ENCODE assay signal across 11 cellular contexts in genomic region chr19:49056902-49057596, GRCh38. TPM values are rescaled to one million over a fixed set of nuclear protein-coding genes. Genes with fewer than 3 reads are reported as not detected.
DNase-seq lines count a peak whose midpoint lies in the region; ATAC-seq, FAIRE-seq and TF ChIP-seq lines count a peak whose summit lies in the region.
"Not testable (repeated sequence)": the region's sequence is repeated elsewhere in the genome, so short reads cannot be mapped to it uniquely, and the experiment has no call there.
"Had no signal": no experiment of that assay in that cellular context is flagged by ENCODE, and none has a peak within 500 bp of the region (broad histone marks: within the 10 kb centered on the region; RNA-seq: fewer than 3 reads in every experiment).

No MANE protein-coding gene starts in this region.

- TF ChIP-seq RAD21 in neural cell (conservative IDR thresholded peaks at IDR 0.05), result not testable (repeated sequence)

- peak overlapping the region; percentile 81 for H3K27ac Mint-ChIP-seq in HFFc6
- not testable (repeated sequence) for H3K27ac Mint-ChIP-seq in activated CD4-positive, alpha-beta T cell treated with anti-CD3 and anti-CD28 coated beads for 36 hours
- H3K27ac Mint-ChIP-seq in stimulated activated naive B cell treated with anti-CD40 and anti-IgM and Interleukin-4, amounts not matched to agents 10 μg/mL and 1 μg/mL and 100 μg/mL, for 72 hours, result peak overlapping the region; percentile 16

- WGBS in body of pancreas, 2 donors, result 8 to 17% methylated on average over 18 to 34 of the region's 34 CpGs
- 7% methylated on average over 19 of the region's 34 CpGs for WGBS in esophagus muscularis mucosa

- peak overlapping the region; percentile 95 for H3K4me2 ChIP-seq in keratinocyte (ENCODE audit: control insufficient read depth, extremely low read depth, insufficient read depth, low read depth, low read length)
- H3K4me2 ChIP-seq in neural cell (ENCODE audit: low read length), result not testable (repeated sequence)

- peaks cover 28% of the 10 kb centered on the region for H3K4me1 Mint-ChIP-seq in HFFc6 (ENCODE audit: low read depth)
- H3K4me1 Mint-ChIP-seq in activated CD4-positive, alpha-beta T cell treated with anti-CD3 and anti-CD28 coated beads for 36 hours, result peaks cover 20% of the 10 kb centered on the region
- peaks cover 24 to 33% of the 10 kb centered on the region in 2 donors for H3K4me1 Mint-ChIP-seq in stimulated activated naive B cell treated with anti-CD40 and anti-IgM and Interleukin-4, amounts not matched to agents 10 μg/mL and 1 μg/mL and 100 μg/mL, for 72 hours

- dilution Hi-C loops in keratinocyte (cut with MboI; ENCODE audit: extremely low pct_ligation_motif_present, low sequenced_read_pairs), result not testable (repeated sequence)

- H3K4me1 ChIP-seq in body of pancreas (peaks cover 25% of the 10 kb centered on the region), esophagus muscularis mucosa (peaks cover 16 to 27% (median 25%) of the 10 kb centered on the region in 4 donors), keratinocyte (ENCODE audit: control insufficient read depth, extremely low read depth, insufficient read depth, low read length) (peaks cover 14% of the 10 kb centered on the region)

- FAIRE-seq in keratinocyte (lab: Jason Lieb, UNC), result peak; percentile 61

- peak overlapping the region; percentile 79 for H3K9ac ChIP-seq in keratinocyte (ENCODE audit: control insufficient read depth, extremely low read depth, insufficient read depth, low read length)
- H3K9ac ChIP-seq in neural cell (ENCODE audit: low read length), result not testable (repeated sequence)

- not testable (repeated sequence) for DNase-seq in AG09309 (ENCODE audit: low read depth); HFFc6; activated CD4-positive, alpha-beta T cell treated with anti-CD3 and anti-CD28 coated beads for 36 hours; body of pancreas; esophagus muscularis mucosa (ENCODE audit: extremely low spot score); keratinocyte (ENCODE audit: low read depth, low spot score); stimulated activated naive B cell treated with anti-CD40 and anti-IgM and Interleukin-4, amounts not matched to agents 10 μg/mL and 1 μg/mL and 100 μg/mL, for 72 hours

- POLR2A ChIA-PET in activated CD4-positive, alpha-beta T cell treated with anti-CD3 and anti-CD28 coated beads for 36 hours (lab: Charles Lee), result interaction anchor here (0.6 to 0.7 kb wide), 2 partner anchors 291 to 305 kb away, joined by 3 to 4 read pairs; no protein-coding TSS in a partner anchor

- CTCF ChIA-PET in activated CD4-positive, alpha-beta T cell treated with anti-CD3 and anti-CD28 coated beads for 36 hours (lab: Charles Lee), result interaction anchor here (0.9 to 1.6 kb wide), 5 partner anchors 8 to 64 kb away, joined by 3 to 11 read pairs (median 3); partner anchors contain the start of genes GYS1, NTF4 and RUVBL2

- not testable (repeated sequence) for H3K9me2 ChIP-seq in neural cell (ENCODE audit: insufficient read depth, low read length)

- not testable (repeated sequence) for TF ChIP-seq CTCF in AG09309 (IDR thresholded peaks at IDR 0.05; ENCODE audit: control insufficient read depth, insufficient read depth, low read depth, low read length, missing control alignments); body of pancreas (IDR thresholded peaks at IDR 0.05); esophagus muscularis mucosa (IDR thresholded peaks at IDR 0.05); keratinocyte (optimal IDR thresholded peaks at IDR 0.05 in 1 of 3, IDR thresholded peaks at IDR 0.05 in 1 of 3, conservative IDR thresholded peaks at IDR 0.05 in 1 of 3; ENCODE audit: extremely low read depth in 1 of 3, insufficient read depth in 2 of 3, low read length in 3 of 3); neural cell (IDR thresholded peaks at IDR 0.05; ENCODE audit: poor library complexity, severe bottlenecking)
- TF ChIP-seq CTCF in HFFc6 (IDR thresholded peaks at IDR 0.05), result peak; percentile 16; the same call in 1 of the 2 replicates

- not testable (repeated sequence) for H3F3A ChIP-seq in neural cell (ENCODE audit: insufficient read depth, low read length, poor library complexity, severe bottlenecking)

- intact Hi-C loops in activated CD4-positive, alpha-beta T cell treated with anti-CD3 and anti-CD28 coated beads for 36 hours (cut with DNase I, micrococcal nuclease), result loop anchor here in 1 of 2 experiments (2.0 to 5.0 kb wide), 2 partner anchors 58 to 95 kb away; partner anchors contain the start of gene LIN7B
- intact Hi-C loops in body of pancreas (cut with DNase I); esophagus muscularis mucosa (cut with DNase I): not testable (repeated sequence)

- peak; percentile 8 for ATAC-seq in activated CD4-positive, alpha-beta T cell treated with anti-CD3 and anti-CD28 coated beads for 36 hours
- ATAC-seq in body of pancreas, result peak; percentile 28
- not testable (repeated sequence) for ATAC-seq in stimulated activated naive B cell treated with anti-CD40 and anti-IgM and Interleukin-4, amounts not matched to agents 10 μg/mL and 1 μg/mL and 100 μg/mL, for 72 hours (replicated peaks)

- peak overlapping the region; percentile 54 for H3K4me3 ChIP-seq in AG09309 (ENCODE audit: control insufficient read depth, low read depth, low read length)
- not testable (repeated sequence) for H3K4me3 ChIP-seq in body of pancreas
- peak overlapping the region; percentile 53 to 63 (median 60) for H3K4me3 ChIP-seq in esophagus muscularis mucosa
- H3K4me3 ChIP-seq in keratinocyte (ENCODE audit: control insufficient read depth in 2 of 3, extremely low read depth in 1 of 3, insufficient read depth in 2 of 3, low read depth in 1 of 3, low read length in 3 of 3), result peak overlapping the region; percentile 52 to 79 (median 68)
- peak overlapping the region; percentile 58 for H3K4me3 ChIP-seq in neural cell (ENCODE audit: low read length)

- peak overlapping the region; percentile 41 for H2AFZ ChIP-seq in keratinocyte (ENCODE audit: control insufficient read depth, low read length)
- not testable (repeated sequence) for H2AFZ ChIP-seq in neural cell (ENCODE audit: low read depth, low read length)

- TF ChIP-seq EP300 in esophagus muscularis mucosa (IDR thresholded peaks at IDR 0.05); neural cell (conservative IDR thresholded peaks at IDR 0.05; ENCODE audit: poor library complexity, severe bottlenecking): not testable (repeated sequence)

- not testable (repeated sequence) for H3K27me3 Mint-ChIP-seq in HFFc6 (ENCODE audit: insufficient read depth)
- peaks cover 35% of the 10 kb centered on the region for H3K27me3 Mint-ChIP-seq in activated CD4-positive, alpha-beta T cell treated with anti-CD3 and anti-CD28 coated beads for 36 hours
- peaks cover 56 to 75% of the 10 kb centered on the region in 2 donors for H3K27me3 Mint-ChIP-seq in stimulated activated naive B cell treated with anti-CD40 and anti-IgM and Interleukin-4, amounts not matched to agents 10 μg/mL and 1 μg/mL and 100 μg/mL, for 72 hours

- peak overlapping the region; percentile 90 for H3K4me3 Mint-ChIP-seq in HFFc6
- H3K4me3 Mint-ChIP-seq in activated CD4-positive, alpha-beta T cell treated with anti-CD3 and anti-CD28 coated beads for 36 hours, result peak overlapping the region; percentile 56
- peak overlapping the region; percentile 78 to 86 for H3K4me3 Mint-ChIP-seq in stimulated activated naive B cell treated with anti-CD40 and anti-IgM and Interleukin-4, amounts not matched to agents 10 μg/mL and 1 μg/mL and 100 μg/mL, for 72 hours

- not testable (repeated sequence) for H3K36me3 ChIP-seq in body of pancreas (replicated peaks in 1 of 2; ENCODE audit: insufficient read depth in 1 of 2, low read depth in 2 of 2); esophagus muscularis mucosa; keratinocyte (ENCODE audit: control insufficient read depth in 2 of 2, extremely low read depth in 1 of 2, insufficient read depth in 2 of 2, low read length in 2 of 2); neural cell (ENCODE audit: insufficient read depth, low read length)

- not testable (repeated sequence) for H3K79me2 ChIP-seq in keratinocyte (ENCODE audit: control insufficient read depth, insufficient read depth, low read length); neural cell (replicated peaks; ENCODE audit: insufficient read depth, low read length)

- not testable (repeated sequence) for H3K9me3 Mint-ChIP-seq in HFFc6; activated CD4-positive, alpha-beta T cell treated with anti-CD3 and anti-CD28 coated beads for 36 hours (ENCODE audit: low read depth); stimulated activated naive B cell treated with anti-CD40 and anti-IgM and Interleukin-4, amounts not matched to agents 10 μg/mL and 1 μg/mL and 100 μg/mL, for 72 hours

- H3K9me3 ChIP-seq in body of pancreas; esophagus muscularis mucosa; keratinocyte (ENCODE audit: control insufficient read depth, low read depth, low read length); neural cell (ENCODE audit: low read length): not testable (repeated sequence)

- not testable (repeated sequence) for H3K9me1 ChIP-seq in keratinocyte (ENCODE audit: control insufficient read depth, extremely low read depth, insufficient read depth, low read length)

- H4K20me1 ChIP-seq in keratinocyte (ENCODE audit: control insufficient read depth, extremely low read depth, insufficient read depth, low read length); neural cell (ENCODE audit: insufficient read depth): not testable (repeated sequence)

- H3K36me3 Mint-ChIP-seq in HFFc6 (ENCODE audit: low read depth), result peaks cover 10% of the 10 kb centered on the region
- not testable (repeated sequence) for H3K36me3 Mint-ChIP-seq in activated CD4-positive, alpha-beta T cell treated with anti-CD3 and anti-CD28 coated beads for 36 hours (ENCODE audit: low read depth); stimulated activated naive B cell treated with anti-CD40 and anti-IgM and Interleukin-4, amounts not matched to agents 10 μg/mL and 1 μg/mL and 100 μg/mL, for 72 hours

- not testable (repeated sequence) for TF ChIP-seq POLR2A in body of pancreas (IDR thresholded peaks at IDR 0.05); esophagus muscularis mucosa (IDR thresholded peaks at IDR 0.05; ENCODE audit: low read depth)

- H3K27ac ChIP-seq in body of pancreas; esophagus muscularis mucosa (replicated peaks in 1 of 4); neural cell (ENCODE audit: low read length): not testable (repeated sequence)
- H3K27ac ChIP-seq in keratinocyte (ENCODE audit: control insufficient read depth, insufficient read depth, low read length), result peak overlapping the region; percentile 40

- H3K27me3 ChIP-seq in body of pancreas, result peaks cover 3 to 14% of the 10 kb centered on the region in 2 donors
- peaks cover 0 to 44% (median 9%) of the 10 kb centered on the region in 4 donors for H3K27me3 ChIP-seq in esophagus muscularis mucosa
- H3K27me3 ChIP-seq in keratinocyte (ENCODE audit: control insufficient read depth, extremely low read depth, insufficient read depth, low read length), result not testable (repeated sequence)
- H3K27me3 ChIP-seq in neural cell (ENCODE audit: insufficient read depth, low read depth, low read length), result peaks cover 32% of the 10 kb centered on the region

RNA-seq across cellular contexts. Expression of gene CGB7, which starts 0.5 kb away (rescaled TPM):
- total RNA-seq in HFFc6 (2021; fragmentation: NEBNext Ultra II Directional; extraction: Animal tissue kit (Norgen Biotek cat#: 25700)), result 1 to 10 TPM in 4 of 6 experiments, under 1 TPM in 2; 0.36 to 2.2 (median 2.1) TPM
- total RNA-seq in activated CD4-positive, alpha-beta T cell treated with anti-CD3 and anti-CD28 coated beads for 36 hours, result under 1 TPM in 1 of 2 experiments, not detected in 1; 0.40 TPM
- total RNA-seq in body of pancreas (not detected), esophagus muscularis mucosa (not detected)
- polyA plus RNA-seq in keratinocyte (0.92 to 4.1 TPM (median 1.2 TPM) in 3 replicates), neural cell (not detected in 2 replicates)
- polyA plus RNA-seq in keratinocyte (2011; ENCODE audit: low read depth), result 0.31 TPM
- polyA plus RNA-seq in keratinocyte (2011; cell fraction: cytosol; rRNA removed), result 0.98 and 2.2 TPM in 2 replicates
- polyA plus RNA-seq in keratinocyte (2011; cell fraction: nucleus; rRNA removed), result 9.4 and 16.8 TPM in 2 replicates
- 1.5 and 4.0 TPM in 2 replicates for polyA plus RNA-seq in keratinocyte (2012; ENCODE audit: low replicate concordance)
- polyA minus RNA-seq in keratinocyte (0.70 to 4.3 TPM (median 1.9 TPM) in 3 replicates), neural cell (not detected in 2 replicates)
- polyA minus RNA-seq in keratinocyte (2011; cell fraction: cytosol; rRNA and poly(A)+ RNA removed), result not detected
- 1.7 and 2.8 TPM in 2 replicates for polyA minus RNA-seq in keratinocyte (2011; cell fraction: nucleus; rRNA and poly(A)+ RNA removed)
- total RNA-seq: activated CD8-positive, alpha-beta memory T cell treated with anti-CD3 and anti-CD28 coated beads for 36 hours; frontal cortex; T-helper 2 cell treated with Interferon-gamma antibody and Interleukin-4, amounts not matched to agents 100 ng/mL and 5 ng/mL, for 36 hours had no signal

RNA-seq across cellular contexts. Expression of gene NTF4, which starts 7.6 kb away (rescaled TPM):
- 1 to 10 TPM in 2 of 6 experiments, under 1 TPM in 2, not detected in 2; 0.82 to 1.5 (median 1.1) TPM for total RNA-seq in HFFc6 (2021; fragmentation: NEBNext Ultra II Directional; extraction: Animal tissue kit (Norgen Biotek cat#: 25700))
- total RNA-seq in activated CD4-positive, alpha-beta T cell treated with anti-CD3 and anti-CD28 coated beads for 36 hours, result not detected
- total RNA-seq in body of pancreas (not detected), esophagus muscularis mucosa (not detected)
- polyA plus RNA-seq in keratinocyte (5.5 to 14.4 TPM (median 8.3 TPM) in 3 replicates), neural cell (not detected in 2 replicates)
- polyA plus RNA-seq in keratinocyte (2011; ENCODE audit: low read depth), result 3.4 TPM
- polyA plus RNA-seq in keratinocyte (2011; cell fraction: cytosol; rRNA removed), result 3.0 and 7.6 TPM in 2 replicates
- 30.4 and 35.8 TPM in 2 replicates for polyA plus RNA-seq in keratinocyte (2011; cell fraction: nucleus; rRNA removed)
- 9.6 and 11.8 TPM in 2 replicates for polyA plus RNA-seq in keratinocyte (2012; ENCODE audit: low replicate concordance)
- polyA minus RNA-seq in keratinocyte (1.5 to 3.2 TPM (median 2.5 TPM) in 3 replicates), neural cell (not detected in 2 replicates)
- not detected for polyA minus RNA-seq in keratinocyte (2011; cell fraction: cytosol; rRNA and poly(A)+ RNA removed)
- polyA minus RNA-seq in keratinocyte (2011; cell fraction: nucleus; rRNA and poly(A)+ RNA removed), result 2.0 and 6.3 TPM in 2 replicates
- total RNA-seq: activated CD8-positive, alpha-beta memory T cell treated with anti-CD3 and anti-CD28 coated beads for 36 hours; frontal cortex; T-helper 2 cell treated with Interferon-gamma antibody and Interleukin-4, amounts not matched to agents 100 ng/mL and 5 ng/mL, for 36 hours had no signal

RNA-seq across cellular contexts. Expression of gene CGB8, which starts 8.1 kb away (rescaled TPM):
- total RNA-seq in HFFc6 (2021; fragmentation: NEBNext Ultra II Directional; extraction: Animal tissue kit (Norgen Biotek cat#: 25700)), result 1 to 10 TPM in 4 of 6 experiments, under 1 TPM in 1, not detected in 1; 0.83 to 3.8 (median 3.7) TPM
- not detected for total RNA-seq in activated CD4-positive, alpha-beta T cell treated with anti-CD3 and anti-CD28 coated beads for 36 hours
- total RNA-seq in body of pancreas (not detected), esophagus muscularis mucosa (not detected)
- polyA plus RNA-seq in keratinocyte (not detected in 3 replicates), neural cell (not detected in 2 replicates)
- not detected for polyA plus RNA-seq in keratinocyte (2011; ENCODE audit: low read depth)
- polyA plus RNA-seq in keratinocyte (2011; cell fraction: cytosol; rRNA removed), result not detected in 2 replicates
- 0.53 and 0.55 TPM in 2 replicates for polyA plus RNA-seq in keratinocyte (2011; cell fraction: nucleus; rRNA removed)
- polyA plus RNA-seq in keratinocyte (2012; ENCODE audit: low replicate concordance), result not detected in 2 replicates
- polyA minus RNA-seq in keratinocyte (not detected in 3 replicates), neural cell (not detected in 2 replicates)
- polyA minus RNA-seq in keratinocyte (2011; cell fraction: cytosol; rRNA and poly(A)+ RNA removed), result not detected
- not detected in 2 replicates for polyA minus RNA-seq in keratinocyte (2011; cell fraction: nucleus; rRNA and poly(A)+ RNA removed)
- total RNA-seq: activated CD8-positive, alpha-beta memory T cell treated with anti-CD3 and anti-CD28 coated beads for 36 hours; frontal cortex; T-helper 2 cell treated with Interferon-gamma antibody and Interleukin-4, amounts not matched to agents 100 ng/mL and 5 ng/mL, for 36 hours had no signal

RNA-seq across cellular contexts. Expression of gene CGB5, which starts 13.4 kb away (rescaled TPM):
- under 1 TPM in 2 of 6 experiments, not detected in 4; 0.23 to 0.75 TPM for total RNA-seq in HFFc6 (2021; fragmentation: NEBNext Ultra II Directional; extraction: Animal tissue kit (Norgen Biotek cat#: 25700))
- not detected for total RNA-seq in activated CD4-positive, alpha-beta T cell treated with anti-CD3 and anti-CD28 coated beads for 36 hours
- total RNA-seq in body of pancreas (not detected), esophagus muscularis mucosa (not detected)
- polyA plus RNA-seq in keratinocyte (0.20 to 0.24 TPM (median 0.21 TPM) in 3 replicates), neural cell (not detected in 2 replicates)
- not detected for polyA plus RNA-seq in keratinocyte (2011; ENCODE audit: low read depth)
- 0.49 TPM in 1 of 2 replicates, not detected in the other for polyA plus RNA-seq in keratinocyte (2011; cell fraction: cytosol; rRNA removed)
- 1.9 and 2.3 TPM in 2 replicates for polyA plus RNA-seq in keratinocyte (2011; cell fraction: nucleus; rRNA removed)
- 0.39 and 0.41 TPM in 2 replicates for polyA plus RNA-seq in keratinocyte (2012; ENCODE audit: low replicate concordance)
- polyA minus RNA-seq in keratinocyte (not detected in 3 replicates), neural cell (not detected in 2 replicates)
- polyA minus RNA-seq in keratinocyte (2011; cell fraction: cytosol; rRNA and poly(A)+ RNA removed), result not detected
- polyA minus RNA-seq in keratinocyte (2011; cell fraction: nucleus; rRNA and poly(A)+ RNA removed), result not detected in 2 replicates
- total RNA-seq: activated CD8-positive, alpha-beta memory T cell treated with anti-CD3 and anti-CD28 coated beads for 36 hours; frontal cortex; T-helper 2 cell treated with Interferon-gamma antibody and Interleukin-4, amounts not matched to agents 100 ng/mL and 5 ng/mL, for 36 hours had no signal

RNA-seq across cellular contexts. Expression of gene KCNA7, which starts 15.4 kb away (rescaled TPM):
- total RNA-seq in HFFc6 (2021; fragmentation: NEBNext Ultra II Directional; extraction: Animal tissue kit (Norgen Biotek cat#: 25700)), result not detected
- total RNA-seq in activated CD4-positive, alpha-beta T cell treated with anti-CD3 and anti-CD28 coated beads for 36 hours, result not detected
- total RNA-seq in body of pancreas (not detected), esophagus muscularis mucosa (not detected)
- polyA plus RNA-seq in keratinocyte (not detected in 3 replicates), neural cell (not detected in 2 replicates)
- not detected for polyA plus RNA-seq in keratinocyte (2011; ENCODE audit: low read depth)
- polyA plus RNA-seq in keratinocyte (2011; cell fraction: cytosol; rRNA removed), result 0.01 TPM in 1 of 2 replicates, not detected in the other
- 0.04 TPM in 1 of 2 replicates, not detected in the other for polyA plus RNA-seq in keratinocyte (2011; cell fraction: nucleus; rRNA removed)
- 0.03 and 0.21 TPM in 2 replicates for polyA plus RNA-seq in keratinocyte (2012; ENCODE audit: low replicate concordance)
- polyA minus RNA-seq in keratinocyte (not detected in 3 replicates), neural cell (not detected in 2 replicates)
- not detected for polyA minus RNA-seq in keratinocyte (2011; cell fraction: cytosol; rRNA and poly(A)+ RNA removed)
- not detected in 2 replicates for polyA minus RNA-seq in keratinocyte (2011; cell fraction: nucleus; rRNA and poly(A)+ RNA removed)
- total RNA-seq: activated CD8-positive, alpha-beta memory T cell treated with anti-CD3 and anti-CD28 coated beads for 36 hours; frontal cortex; T-helper 2 cell treated with Interferon-gamma antibody and Interleukin-4, amounts not matched to agents 100 ng/mL and 5 ng/mL, for 36 hours had no signal
